ENCODE assay signal across 8 cellular contexts in the genomic region with DNA sequence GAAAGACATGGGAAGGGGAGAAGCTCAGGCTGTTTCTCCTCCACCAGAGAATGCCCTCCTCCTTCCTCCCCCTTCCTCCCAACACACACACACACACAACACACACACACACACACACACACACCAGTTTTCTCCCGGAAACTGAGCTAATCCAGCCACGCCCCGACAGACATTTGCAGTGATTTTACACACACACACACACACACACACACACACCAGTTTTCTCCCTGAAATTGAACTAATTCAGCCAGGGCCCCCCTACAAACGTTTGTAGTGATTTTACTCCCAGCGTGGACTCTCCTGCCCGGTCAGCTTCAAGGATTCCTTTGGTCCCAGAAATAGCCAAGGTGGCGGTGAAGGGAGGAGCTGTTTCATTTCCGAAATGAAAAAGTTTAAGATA. TPM values are rescaled to one million over a fixed set of nuclear protein-coding genes. Genes with fewer than 3 reads are reported as not detected.
DNase-seq lines count a peak whose midpoint lies in the region; ATAC-seq, FAIRE-seq and TF ChIP-seq lines count a peak whose summit lies in the region.

No MANE protein-coding gene starts in this region.

- no peak for TF ChIP-seq POLR2A in H1 (IDR thresholded peaks at IDR 0.05; ENCODE audit: control extremely low read depth in 1 of 2, low read depth in 2 of 2, low read length in 2 of 2)

- H2BK15ac ChIP-seq in H1 (ENCODE audit: low read length) = no peak overlapping the region

- H4K5ac ChIP-seq in H1 (ENCODE audit: insufficient read length, low read depth, low read length) = no peak overlapping the region

- H3K4me1 Mint-ChIP-seq in memory B cell = peaks cover 15% of the 10 kb centered on the region

- no peak overlapping the region for H2BK12ac ChIP-seq in H1 (ENCODE audit: low read depth, low read length)

- no peaks in the 10 kb centered on the region; the same call in none of the 2 replicates for H3K36me3 ChIP-seq in H7 (replicated peaks; ENCODE audit: control insufficient read depth, insufficient read depth, low read length)
- no peaks in the 10 kb centered on the region for H3K36me3 ChIP-seq in SU-DHL-6 (ENCODE audit: low read length)
- peaks cover 0 to 4% (median 0%) of the 10 kb centered on the region in 4 experiments; a peak in 2 of 8 replicates for H3K36me3 ChIP-seq in H1 (ENCODE audit: control insufficient read depth in 2 of 4, insufficient read depth in 4 of 4, low read length in 3 of 4)
- H3K36me3 ChIP-seq in tibial artery = no peaks in the 10 kb centered on the region
- H3K36me3 ChIP-seq in OCI-LY7 (ENCODE audit: insufficient read depth, low read length) = peaks cover 67% of the 10 kb centered on the region

- TF ChIP-seq RAD21 in H1 (IDR thresholded peaks at IDR 0.05 in 1 of 2, conservative IDR thresholded peaks at IDR 0.05 in 1 of 2; ENCODE audit: low read depth in 2 of 2, low read length in 2 of 2) = no peak

- H3K36me3 Mint-ChIP-seq in memory B cell = peaks cover 10% of the 10 kb centered on the region

- no peak overlapping the region for H2BK5ac ChIP-seq in H1 (ENCODE audit: low read depth, low read length)

- H3K4me1 ChIP-seq in H1 (replicated peaks in 1 of 4; ENCODE audit: control insufficient read depth in 3 of 4, insufficient read depth in 4 of 4, low read length in 3 of 4) (peaks cover 4 to 11% (median 7%) of the 10 kb centered on the region in 4 experiments; a peak in 4 of 7 replicates), tibial artery (peaks cover 0 to 14% (median 4%) of the 10 kb centered on the region in 4 donors), OCI-LY7 (ENCODE audit: insufficient read depth, low read length, poor library complexity, severe bottlenecking) (no peaks in the 10 kb centered on the region)

- H3K9ac ChIP-seq in SU-DHL-6 (ENCODE audit: low read length) (no peak overlapping the region), H1 (replicated peaks in 1 of 4; ENCODE audit: extremely low read depth in 1 of 4, low read depth in 3 of 4, low read length in 3 of 4) (no peak overlapping the region; a peak in 1 of 7 replicates)

- POLR2A ChIA-PET in H1 (lab: Charles Lee; ENCODE audit: partially characterized antibody) = interaction anchor here (0.6 to 1.8 kb wide), 9 partner anchors 9 to 202 kb away, joined by 3 to 5 read pairs (median 3); no protein-coding TSS in a partner anchor
- POLR2A ChIA-PET in OCI-LY7 (lab: Charles Lee) = interaction anchor here (1.8 kb wide), 1 partner anchor 11 kb away, joined by 6 read pairs; no protein-coding TSS in a partner anchor

- H3K56ac ChIP-seq in H1 (replicated peaks; ENCODE audit: insufficient read length, low read depth, low read length) = no peak overlapping the region

- H2AFZ ChIP-seq in SU-DHL-6 (ENCODE audit: low read depth, low read length, severe bottlenecking) (no peak overlapping the region), H1 (ENCODE audit: low read length) (no peak overlapping the region), OCI-LY7 (ENCODE audit: low read length) (no peak overlapping the region)

- H3K4me3 ChIP-seq in H7 (ENCODE audit: insufficient read depth, low read depth, low read length) = peak overlapping the region; percentile 47
- no peak overlapping the region for H3K4me3 ChIP-seq in SU-DHL-6 (ENCODE audit: insufficient read depth, low read length, poor library complexity, severe bottlenecking)
- H3K4me3 ChIP-seq in H1 (ENCODE audit: extremely low read depth in 1 of 4, insufficient read depth in 2 of 4, low read depth in 3 of 4, low read length in 4 of 4) = peak overlapping the region; percentile 28 to 63 (median 50); a peak in 6 of 8 replicates
- peak overlapping the region; percentile 57 to 66 for H3K4me3 ChIP-seq in tibial artery
- H3K4me3 ChIP-seq in OCI-LY7 (ENCODE audit: low read depth, low read length, poor library complexity, severe bottlenecking) = no peak overlapping the region

- TF ChIP-seq EP300 in H1 (IDR thresholded peaks at IDR 0.05; ENCODE audit: borderline replicate concordance in 1 of 2, low read depth in 2 of 2, low read length in 2 of 2) = no peak

- H3K27me3 Mint-ChIP-seq in memory B cell = no peaks in the 10 kb centered on the region

- no peak overlapping the region for H2BK20ac ChIP-seq in H1 (ENCODE audit: low read length)

- no peaks in the 10 kb centered on the region for H4K20me1 ChIP-seq in SU-DHL-6 (ENCODE audit: low read depth, low read length)
- peaks cover 10 to 22% of the 10 kb centered on the region in 2 experiments for H4K20me1 ChIP-seq in H1 (replicated peaks in 1 of 2; ENCODE audit: control insufficient read depth in 1 of 2, insufficient read depth in 2 of 2, low read length in 2 of 2)
- no peaks in the 10 kb centered on the region for H4K20me1 ChIP-seq in OCI-LY7 (ENCODE audit: insufficient read depth, low read length)

- no peak overlapping the region for H2AK5ac ChIP-seq in H1 (ENCODE audit: low read depth, low read length)

- peaks cover 4% of the 10 kb centered on the region; the same call in 1 of the 2 replicates for H3K23me2 ChIP-seq in H1 (ENCODE audit: low read depth, low read length)

- no peak overlapping the region for H2BK120ac ChIP-seq in H1 (replicated peaks; ENCODE audit: low read depth, low read length)

- CTCF ChIA-PET in H1 (lab: Charles Lee; ENCODE audit: partially characterized antibody) (interaction anchor here (0.6 to 3.3 kb wide), 21 partner anchors 10 to 922 kb away, joined by 3 to 17 read pairs (median 4); no protein-coding TSS in a partner anchor), OCI-LY7 (lab: Charles Lee; ENCODE audit: unreplicated experiment) (no interaction called here)

- H3K79me1 ChIP-seq in H1 (ENCODE audit: low read depth, low read length) = no peaks in the 10 kb centered on the region

- peak overlapping the region; percentile 12 for H3K4me2 ChIP-seq in SU-DHL-6 (ENCODE audit: low read depth, low read length, poor library complexity, severe bottlenecking)
- H3K4me2 ChIP-seq in H1 (ENCODE audit: insufficient read depth in 1 of 2, low read depth in 2 of 2, low read length in 2 of 2) = peak overlapping the region; percentile 66 to 77
- H3K4me2 ChIP-seq in OCI-LY7 (ENCODE audit: low read length) = no peak overlapping the region

- H3F3A ChIP-seq in SU-DHL-6 (ENCODE audit: insufficient read depth) = no peaks in the 10 kb centered on the region

- no peaks in the 10 kb centered on the region for H3K9me3 ChIP-seq in SU-DHL-6 (ENCODE audit: insufficient read depth, low read length)
- 0 out of 4 replicates have a peak, but pooled peaks cover 0 to 4% of the 10 kb centered on the region in 2 experiments for H3K9me3 ChIP-seq in H1 (ENCODE audit: insufficient read depth in 2 of 2, low read depth in 1 of 2, low read length in 1 of 2)
- no peaks in the 10 kb centered on the region for H3K9me3 ChIP-seq in tibial artery
- no peaks in the 10 kb centered on the region for H3K9me3 ChIP-seq in OCI-LY7 (ENCODE audit: low read length)

- peak overlapping the region; percentile 48 for H3K27ac Mint-ChIP-seq in memory B cell

- no peak for TF ChIP-seq CTCF in SU-DHL-6 (IDR thresholded peaks at IDR 0.05; ENCODE audit: insufficient read depth, low read length, poor library complexity, severe bottlenecking)
- no peak for TF ChIP-seq CTCF in H1 (IDR thresholded peaks at IDR 0.05; ENCODE audit: control extremely low read depth in 1 of 3, insufficient read depth in 1 of 3, low read depth in 1 of 3, low read length in 3 of 3)
- TF ChIP-seq CTCF in tibial artery (IDR thresholded peaks at IDR 0.05) = no peak
- no peak for TF ChIP-seq CTCF in OCI-LY7 (conservative IDR thresholded peaks at IDR 0.05; ENCODE audit: low read length)

- no peak for ATAC-seq in memory B cell (ENCODE audit: low read depth)
- no peak for ATAC-seq in HG03442 (IDR thresholded peaks at IDR 0.05; ENCODE audit: unreplicated experiment)
- no peak for ATAC-seq in HG02973 (IDR thresholded peaks at IDR 0.05; ENCODE audit: unreplicated experiment)

- DNase-seq in H7 = no peak
- DNase-seq in H1 (ENCODE audit: low read depth in 1 of 2, low spot score in 2 of 2) = peak in 1 of 2 experiments; percentile 51
- DNase-seq in memory B cell (ENCODE audit: low spot score in 2 of 2) = no peak
- peak in 1 of 2 donors; percentile 76 for DNase-seq in tibial artery
- DNase-seq in OCI-LY7 (ENCODE audit: low spot score) = no peak

- H3K27ac ChIP-seq in SU-DHL-6 (ENCODE audit: low read depth, low read length) = no peak overlapping the region
- no peak overlapping the region for H3K27ac ChIP-seq in H1 (ENCODE audit: low read depth, low read length)
- peak overlapping the region; percentile 55 to 71 for H3K27ac ChIP-seq in tibial artery
- no peak overlapping the region for H3K27ac ChIP-seq in OCI-LY7 (ENCODE audit: low read depth, low read length, poor library complexity, severe bottlenecking)

- H3K4ac ChIP-seq in H1 (replicated peaks; ENCODE audit: insufficient read length, low read depth, low read length) = no peak overlapping the region

- peaks cover under 1% of the 10 kb centered on the region for H3K9me3 Mint-ChIP-seq in memory B cell

- no TSS peak for BruUV-seq in OCI-LY7 (replicated peaks; lab: Mats Ljungman, UMichigan)

- H3K4me3 Mint-ChIP-seq in memory B cell = peak overlapping the region; percentile 86

- WGBS in H1 (ENCODE audit: extremely low coverage in 1 of 2, insufficient coverage in 1 of 2, insufficient read length in 1 of 2, insufficient replicate concordance in 2 of 2, low coverage in 1 of 2, low lambda C conversion rate in 2 of 2, missing lambda C conversion rate in 1 of 2), 2 experiments = 31% methylated on average over 8 of the region's 8 CpGs; no CpG with 5 or more reads in 1 of the 2 experiments

- peaks cover 4% of the 10 kb centered on the region for H3K27me3 ChIP-seq in H7 (ENCODE audit: control insufficient read depth, insufficient read depth, low read length)
- no peaks in the 10 kb centered on the region for H3K27me3 ChIP-seq in SU-DHL-6 (ENCODE audit: low read length)
- peaks cover 0 to 27% (median 16%) of the 10 kb centered on the region in 4 experiments; a peak in 6 of 7 replicates for H3K27me3 ChIP-seq in H1 (replicated peaks in 1 of 4; ENCODE audit: control insufficient read depth in 3 of 4, extremely low read depth in 1 of 4, insufficient read depth in 3 of 4, low read length in 3 of 4)
- no peaks in the 10 kb centered on the region for H3K27me3 ChIP-seq in tibial artery

- no peak overlapping the region for H4K8ac ChIP-seq in H1 (ENCODE audit: extremely low read depth, insufficient read depth, low read length)

- H3K14ac ChIP-seq in H1 (ENCODE audit: insufficient read length) = no peak overlapping the region

- H3K79me2 ChIP-seq in SU-DHL-6 (ENCODE audit: insufficient read depth, low read length) (no peaks in the 10 kb centered on the region), H1 (ENCODE audit: control insufficient read depth in 1 of 2, insufficient read depth in 2 of 2, low read length in 2 of 2) (no peaks in the 10 kb centered on the region; a peak in 1 of 4 replicates), OCI-LY7 (ENCODE audit: insufficient read depth, low read depth, low read length) (no peaks in the 10 kb centered on the region)

- no peak overlapping the region for H3K18ac ChIP-seq in H1 (ENCODE audit: extremely low read depth, low read length)

- no peak overlapping the region for H3K23ac ChIP-seq in H1 (ENCODE audit: insufficient read length)

- intact Hi-C loops in tibial artery (cut with DNase I; ENCODE audit: low total_unique reads) (no loop called here), OCI-LY7 (cut with micrococcal nuclease; ENCODE audit: unreplicated experiment) (no loop called here)

- no peak overlapping the region for H4K91ac ChIP-seq in H1 (replicated peaks; ENCODE audit: insufficient read length, low read length)

- H3K9me2 ChIP-seq in SU-DHL-6 (replicated peaks; ENCODE audit: insufficient read depth, low read length) (no peaks in the 10 kb centered on the region), OCI-LY7 (ENCODE audit: insufficient read depth, low read length) (no peaks in the 10 kb centered on the region)

- FAIRE-seq in H1 (lab: Jason Lieb, UNC) = no peak

RNA-seq across cellular contexts. Expression of gene STX18, which starts 32.9 kb away (rescaled TPM):
- total RNA-seq in H7 (2014; rRNA removed; shearing (Covaris generic)) = 16.1 and 17.6 TPM in 2 replicates
- total RNA-seq in H1 (2021; fragmentation: NEBNext Ultra II Directional; extraction: Animal tissue kit (Norgen Biotek cat#: 25700)) = 18.3 and 20.0 TPM in 2 replicates
- polyA plus RNA-seq in H1 (2011; rRNA removed) = 9.8 and 14.6 TPM in 2 replicates
- polyA plus RNA-seq in H1 (2011; cell fraction: cytosol; rRNA removed) = 15.2 TPM
- 13.5 TPM for polyA plus RNA-seq in H1 (2011; cell fraction: nucleus; rRNA removed)
- polyA plus RNA-seq in H1 (2012, experiment 1 of 2) = 15.6 to 17.3 TPM (median 16.7 TPM) in 4 replicates
- 4.7 TPM for polyA plus RNA-seq in H1 (2012, experiment 2 of 2)
- polyA plus RNA-seq in H1 (2013, experiment 1 of 2) = 14.5 TPM
- 13.5 TPM for polyA plus RNA-seq in H1 (2013, experiment 2 of 2)
- 13.0 and 13.2 TPM in 2 replicates for polyA minus RNA-seq in H1 (2011; rRNA and poly(A)+ RNA removed)
- polyA minus RNA-seq in H1 (2011; cell fraction: cytosol; rRNA and poly(A)+ RNA removed) = 9.8 TPM
- polyA minus RNA-seq in H1 (2011; cell fraction: nucleus; rRNA and poly(A)+ RNA removed) = 13.9 TPM
- 27.5 and 30.6 TPM in 2 replicates for total RNA-seq in OCI-LY7 (2014; rRNA removed; shearing (Covaris generic))
- total RNA-seq in OCI-LY7 (2022) = 35.2 and 36.1 TPM in 2 replicates

Comparison
In these comparisons a context has a peak if more than half of its experiments do, and no peak if none do; other contexts are left out.
1. H3K4me3 ChIP-seq: peak in H7 (single experiment), H1 (4 of 4) and tibial artery (2 of 2); none in SU-DHL-6 (single experiment) and OCI-LY7 (single experiment).
2. H3K27ac ChIP-seq: peak in tibial artery (2 of 2); none in SU-DHL-6 (single experiment), H1 (single experiment) and OCI-LY7 (single experiment).